ENCODE assay signal across 1 cellular context in the genomic region with DNA sequence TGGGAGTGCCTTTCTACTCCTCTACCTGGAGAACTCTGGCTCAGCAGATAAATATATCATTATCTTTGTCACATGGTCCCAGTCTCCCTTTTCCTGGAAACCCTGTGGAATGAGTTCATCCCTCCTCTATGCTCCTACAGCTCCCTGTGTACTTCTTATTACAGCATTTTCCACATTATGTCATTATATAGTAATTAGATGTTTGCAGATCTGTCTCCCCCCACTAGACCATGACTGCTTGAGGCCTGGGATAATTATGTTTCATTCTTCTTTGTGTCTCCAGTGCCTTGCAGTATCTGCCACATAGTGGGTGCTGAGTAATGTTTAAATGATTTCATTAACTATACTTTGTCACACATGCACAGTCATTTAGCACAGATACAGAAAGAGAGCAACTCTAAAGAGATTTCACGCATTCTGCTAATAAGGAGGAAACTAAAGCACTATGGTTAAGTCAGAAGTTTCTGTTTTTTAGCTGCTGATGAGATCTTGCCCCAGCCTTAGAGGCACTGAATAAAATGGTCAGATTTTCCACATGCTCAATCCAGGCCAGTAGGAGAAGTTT.
A peak's percentile ranks its signal among the peaks of the same experiment; 100 is the strongest.
TF ChIP-seq lines count a peak whose summit lies in the region.

No MANE protein-coding gene starts in this region.

TF ChIP-seq in K562, 482 proteins besides CTCF, POLR2A, EP300 and RAD21 (continued from another document):
- TF ChIP-seq, protein P1, sequence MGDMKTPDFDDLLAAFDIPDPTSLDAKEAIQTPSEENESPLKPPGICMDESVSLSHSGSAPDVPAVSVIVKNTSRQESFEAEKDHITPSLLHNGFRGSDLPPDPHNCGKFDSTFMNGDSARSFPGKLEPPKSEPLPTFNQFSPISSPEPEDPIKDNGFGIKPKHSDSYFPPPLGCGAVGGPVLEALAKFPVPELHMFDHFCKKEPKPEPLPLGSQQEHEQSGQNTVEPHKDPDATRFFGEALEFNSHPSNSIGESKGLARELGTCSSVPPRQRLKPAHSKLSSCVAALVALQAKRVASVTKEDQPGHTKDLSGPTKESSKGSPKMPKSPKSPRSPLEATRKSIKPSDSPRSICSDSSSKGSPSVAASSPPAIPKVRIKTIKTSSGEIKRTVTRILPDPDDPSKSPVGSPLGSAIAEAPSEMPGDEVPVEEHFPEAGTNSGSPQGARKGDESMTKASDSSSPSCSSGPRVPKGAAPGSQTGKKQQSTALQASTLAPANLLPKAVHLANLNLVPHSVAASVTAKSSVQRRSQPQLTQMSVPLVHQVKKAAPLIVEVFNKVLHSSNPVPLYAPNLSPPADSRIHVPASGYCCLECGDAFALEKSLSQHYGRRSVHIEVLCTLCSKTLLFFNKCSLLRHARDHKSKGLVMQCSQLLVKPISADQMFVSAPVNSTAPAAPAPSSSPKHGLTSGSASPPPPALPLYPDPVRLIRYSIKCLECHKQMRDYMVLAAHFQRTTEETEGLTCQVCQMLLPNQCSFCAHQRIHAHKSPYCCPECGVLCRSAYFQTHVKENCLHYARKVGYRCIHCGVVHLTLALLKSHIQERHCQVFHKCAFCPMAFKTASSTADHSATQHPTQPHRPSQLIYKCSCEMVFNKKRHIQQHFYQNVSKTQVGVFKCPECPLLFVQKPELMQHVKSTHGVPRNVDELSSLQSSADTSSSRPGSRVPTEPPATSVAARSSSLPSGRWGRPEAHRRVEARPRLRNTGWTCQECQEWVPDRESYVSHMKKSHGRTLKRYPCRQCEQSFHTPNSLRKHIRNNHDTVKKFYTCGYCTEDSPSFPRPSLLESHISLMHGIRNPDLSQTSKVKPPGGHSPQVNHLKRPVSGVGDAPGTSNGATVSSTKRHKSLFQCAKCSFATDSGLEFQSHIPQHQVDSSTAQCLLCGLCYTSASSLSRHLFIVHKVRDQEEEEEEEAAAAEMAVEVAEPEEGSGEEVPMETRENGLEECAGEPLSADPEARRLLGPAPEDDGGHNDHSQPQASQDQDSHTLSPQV (IDR thresholded peaks at IDR 0.05): no peak
- TF ChIP-seq SPI1 (IDR thresholded peaks at IDR 0.05; ENCODE audit: borderline replicate concordance, low read depth, low read length): no peak
- TF ChIP-seq MAFK (IDR thresholded peaks at IDR 0.05; ENCODE audit: low read length): 0 out of 2 replicates have a peak, but pooled peaks have one; percentile 22
- no peak for TF ChIP-seq TEAD4 (IDR thresholded peaks at IDR 0.05; ENCODE audit: low read length)
- TF ChIP-seq TEAD4 (CRISPR knock-in tag; IDR thresholded peaks at IDR 0.05; ENCODE audit: borderline replicate concordance): no peak
- TF ChIP-seq, protein P2, sequence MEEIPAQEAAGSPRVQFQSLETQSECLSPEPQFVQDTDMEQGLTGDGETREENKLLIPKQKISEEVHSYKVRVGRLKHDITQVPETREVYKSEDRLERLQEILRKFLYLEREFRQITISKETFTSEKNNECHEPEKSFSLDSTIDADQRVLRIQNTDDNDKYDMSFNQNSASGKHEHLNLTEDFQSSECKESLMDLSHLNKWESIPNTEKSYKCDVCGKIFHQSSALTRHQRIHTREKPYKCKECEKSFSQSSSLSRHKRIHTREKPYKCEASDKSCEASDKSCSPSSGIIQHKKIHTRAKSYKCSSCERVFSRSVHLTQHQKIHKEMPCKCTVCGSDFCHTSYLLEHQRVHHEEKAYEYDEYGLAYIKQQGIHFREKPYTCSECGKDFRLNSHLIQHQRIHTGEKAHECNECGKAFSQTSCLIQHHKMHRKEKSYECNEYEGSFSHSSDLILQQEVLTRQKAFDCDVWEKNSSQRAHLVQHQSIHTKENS (CRISPR knock-in tag; IDR thresholded peaks at IDR 0.05): no peak
- no peak for TF ChIP-seq DACH1 (IDR thresholded peaks at IDR 0.05; ENCODE audit: partially characterized antibody)
- TF ChIP-seq CCNT2 (IDR thresholded peaks at IDR 0.05; ENCODE audit: borderline replicate concordance, extremely low read depth, insufficient read length, low read depth, low read length): no peak
- peak; percentile 47 for TF ChIP-seq CBFA2T3 (IDR thresholded peaks at IDR 0.05)
- peak; percentile 29; the same call in 1 of the 2 replicates for TF ChIP-seq FOSL1 (tag; conservative IDR thresholded peaks at IDR 0.05)
- no peak for TF ChIP-seq ZNF778 (CRISPR knock-in tag; IDR thresholded peaks at IDR 0.05)
- peak; percentile 65; the same call in 1 of the 2 replicates for TF ChIP-seq JUND (IDR thresholded peaks at IDR 0.05; ENCODE audit: borderline replicate concordance, low read depth, low read length)
- peak; percentile 33; the same call in 1 of the 3 replicates for TF ChIP-seq JUND (tag; IDR thresholded peaks at IDR 0.05; ENCODE audit: borderline replicate concordance, low read depth, low read length)
- TF ChIP-seq ARID1B (IDR thresholded peaks at IDR 0.05): peak; percentile 68
- no peak for TF ChIP-seq ZNF217 (CRISPR knock-in tag; IDR thresholded peaks at IDR 0.05)
- TF ChIP-seq SNIP1 (IDR thresholded peaks at IDR 0.05; ENCODE audit: low read depth): no peak
- TF ChIP-seq ZEB2 (IDR thresholded peaks at IDR 0.05): 0 out of 2 replicates have a peak, but pooled peaks have one; percentile 31
- TF ChIP-seq RBM25 (IDR thresholded peaks at IDR 0.05; ENCODE audit: low read depth, low read length, severe bottlenecking): no peak
- TF ChIP-seq CTCFL (IDR thresholded peaks at IDR 0.05; ENCODE audit: borderline replicate concordance, insufficient read depth, low read depth, low read length, poor library complexity, severe bottlenecking): no peak
- peak; percentile 66; the same call in 1 of the 2 replicates for TF ChIP-seq ATF3 (IDR thresholded peaks at IDR 0.05)
- no peak for TF ChIP-seq ATF3 (CRISPR knock-in tag; conservative IDR thresholded peaks at IDR 0.05)
- TF ChIP-seq TCF3 (CRISPR knock-in tag; IDR thresholded peaks at IDR 0.05): peak; percentile 50; the same call in 1 of the 2 replicates
- TF ChIP-seq, protein P3, sequence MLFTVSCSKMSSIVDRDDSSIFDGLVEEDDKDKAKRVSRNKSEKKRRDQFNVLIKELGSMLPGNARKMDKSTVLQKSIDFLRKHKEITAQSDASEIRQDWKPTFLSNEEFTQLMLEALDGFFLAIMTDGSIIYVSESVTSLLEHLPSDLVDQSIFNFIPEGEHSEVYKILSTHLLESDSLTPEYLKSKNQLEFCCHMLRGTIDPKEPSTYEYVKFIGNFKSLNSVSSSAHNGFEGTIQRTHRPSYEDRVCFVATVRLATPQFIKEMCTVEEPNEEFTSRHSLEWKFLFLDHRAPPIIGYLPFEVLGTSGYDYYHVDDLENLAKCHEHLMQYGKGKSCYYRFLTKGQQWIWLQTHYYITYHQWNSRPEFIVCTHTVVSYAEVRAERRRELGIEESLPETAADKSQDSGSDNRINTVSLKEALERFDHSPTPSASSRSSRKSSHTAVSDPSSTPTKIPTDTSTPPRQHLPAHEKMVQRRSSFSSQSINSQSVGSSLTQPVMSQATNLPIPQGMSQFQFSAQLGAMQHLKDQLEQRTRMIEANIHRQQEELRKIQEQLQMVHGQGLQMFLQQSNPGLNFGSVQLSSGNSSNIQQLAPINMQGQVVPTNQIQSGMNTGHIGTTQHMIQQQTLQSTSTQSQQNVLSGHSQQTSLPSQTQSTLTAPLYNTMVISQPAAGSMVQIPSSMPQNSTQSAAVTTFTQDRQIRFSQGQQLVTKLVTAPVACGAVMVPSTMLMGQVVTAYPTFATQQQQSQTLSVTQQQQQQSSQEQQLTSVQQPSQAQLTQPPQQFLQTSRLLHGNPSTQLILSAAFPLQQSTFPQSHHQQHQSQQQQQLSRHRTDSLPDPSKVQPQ (CRISPR knock-in tag; IDR thresholded peaks at IDR 0.05; ENCODE audit: borderline replicate concordance): no peak
- TF ChIP-seq NR0B1 (IDR thresholded peaks at IDR 0.05; ENCODE audit: partially characterized antibody): no peak
- TF ChIP-seq SIN3B (IDR thresholded peaks at IDR 0.05; ENCODE audit: low read depth): no peak
- TF ChIP-seq TAL1 (IDR thresholded peaks at IDR 0.05): peak; percentile 52
- no peak for TF ChIP-seq MCM3 (IDR thresholded peaks at IDR 0.05)
- no peak for TF ChIP-seq LEF1 (IDR thresholded peaks at IDR 0.05)
- no peak for TF ChIP-seq KAT8 (IDR thresholded peaks at IDR 0.05; ENCODE audit: low read depth)
- TF ChIP-seq TAF1 (IDR thresholded peaks at IDR 0.05; ENCODE audit: control insufficient read depth, extremely low read depth, insufficient read depth, low read length, severe bottlenecking): no peak
- TF ChIP-seq JUN (IDR thresholded peaks at IDR 0.05; ENCODE audit: borderline replicate concordance, low read depth, low read length): 0 out of 2 replicates have a peak, but pooled peaks have one; percentile 23
- TF ChIP-seq JUN (CRISPR knock-in tag; IDR thresholded peaks at IDR 0.05; ENCODE audit: borderline replicate concordance): no peak
